In the genomic region with DNA sequence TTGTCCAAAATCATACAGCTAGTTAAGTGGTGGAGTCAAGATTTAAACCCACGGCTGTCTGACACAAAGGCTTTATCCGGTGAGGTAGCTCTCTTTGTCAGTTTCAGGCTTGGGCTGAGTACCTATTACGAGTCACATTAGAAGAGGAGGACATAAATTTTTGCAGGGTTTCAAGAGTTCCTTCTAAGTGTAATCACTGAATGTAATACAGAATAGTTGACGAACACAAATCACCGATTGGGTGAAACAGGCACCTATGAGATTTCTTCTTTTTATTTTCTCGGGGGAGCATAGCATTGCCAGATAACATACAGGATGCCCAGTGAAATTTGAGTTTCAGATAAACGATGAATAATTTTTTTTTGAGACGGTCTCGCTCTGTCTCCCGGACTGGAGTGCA, we compare ENCODE assay signal across 8 cellular contexts. TPM values are rescaled to one million over a fixed set of nuclear protein-coding genes. Genes with fewer than 3 reads are reported as not detected.
DNase-seq lines count a peak whose midpoint lies in the region; ATAC-seq and TF ChIP-seq lines count a peak whose summit lies in the region.

No MANE protein-coding gene starts in this region.

- 18 to 20% methylated on average over 10 of the region's 10 CpGs for WGBS in testis, 2 donors

- H3K36me3 Mint-ChIP-seq in activated CD4-positive, alpha-beta T cell treated with anti-CD3 and anti-CD28 coated beads for 36 hours (ENCODE audit: low read depth) = peaks cover 30% of the 10 kb centered on the region
- H3K36me3 Mint-ChIP-seq in activated CD4-positive, alpha-beta memory T cell treated with anti-CD3 and anti-CD28 coated beads, Interleukin-2, amount 10 ng/mL, durations not matched to agents 7 days and 5 days (ENCODE audit: low read depth) = peaks cover 19% of the 10 kb centered on the region

- peak overlapping the region; percentile 96 for H3K27ac Mint-ChIP-seq in activated CD4-positive, alpha-beta T cell treated with anti-CD3 and anti-CD28 coated beads for 36 hours
- H3K27ac Mint-ChIP-seq in activated CD4-positive, alpha-beta memory T cell treated with anti-CD3 and anti-CD28 coated beads, Interleukin-2, amount 10 ng/mL, durations not matched to agents 7 days and 5 days = peak overlapping the region; percentile 83

- H3K27me3 Mint-ChIP-seq in activated CD4-positive, alpha-beta T cell treated with anti-CD3 and anti-CD28 coated beads for 36 hours = no peaks in the 10 kb centered on the region
- no peaks in the 10 kb centered on the region for H3K27me3 Mint-ChIP-seq in activated CD4-positive, alpha-beta memory T cell treated with anti-CD3 and anti-CD28 coated beads, Interleukin-2, amount 10 ng/mL, durations not matched to agents 7 days and 5 days

- no peaks in the 10 kb centered on the region for H3K27me3 ChIP-seq in testis

- TF ChIP-seq CTCF in testis (IDR thresholded peaks at IDR 0.05) = no peak

- CTCF ChIA-PET in activated CD4-positive, alpha-beta T cell treated with anti-CD3 and anti-CD28 coated beads for 36 hours (lab: Charles Lee) = interaction anchor here (0.9 to 4.5 kb wide), 6 partner anchors 26 to 155 kb away, joined by 3 to 33 read pairs (median 4); a partner anchor contains a TSS
- CTCF ChIA-PET in activated CD4-positive, alpha-beta memory T cell treated with anti-CD3 and anti-CD28 coated beads, Interleukin-2, amount 10 ng/mL, durations not matched to agents 7 days and 5 days (lab: Charles Lee) = interaction anchor here (0.6 to 4.1 kb wide), 7 partner anchors 27 to 169 kb away, joined by 3 to 24 read pairs (median 4); no protein-coding TSS in a partner anchor

- peaks cover 12% of the 10 kb centered on the region for H3K4me1 ChIP-seq in testis

- no peaks in the 10 kb centered on the region for H3K36me3 ChIP-seq in testis (ENCODE audit: low read depth, missing control alignments)

- intact Hi-C loops in activated CD4-positive, alpha-beta T cell treated with anti-CD3 and anti-CD28 coated beads for 36 hours (cut with DNase I, micrococcal nuclease) = loop anchor here in 1 of 2 experiments (2.0 kb wide), 1 partner anchor 355 kb away; no protein-coding TSS in a partner anchor
- intact Hi-C loops in testis (cut with DNase I; ENCODE audit: low total_unique reads) = loop anchor here (10.0 kb wide), 1 partner anchor 51 kb away; no protein-coding TSS in a partner anchor

- no peaks in the 10 kb centered on the region for H3K9me3 ChIP-seq in iPS-18c (ENCODE audit: control insufficient read depth, insufficient read depth, low read length)
- no peaks in the 10 kb centered on the region for H3K9me3 ChIP-seq in testis

- TF ChIP-seq POLR2A in testis (IDR thresholded peaks at IDR 0.05) = no peak

- H3K4me3 ChIP-seq in iPS-18c (ENCODE audit: insufficient read depth, low read depth, low read length) (peak overlapping the region; percentile 81), testis (peak overlapping the region; percentile 88 to 99)

- ATAC-seq in activated CD4-positive, alpha-beta T cell treated with anti-CD3 and anti-CD28 coated beads for 36 hours = no peak
- ATAC-seq in HG02798 (IDR thresholded peaks at IDR 0.05; ENCODE audit: poor library complexity, unreplicated experiment) (no peak), left lobe of liver (no peak)

- peak overlapping the region; percentile 96 for H3K4me3 Mint-ChIP-seq in activated CD4-positive, alpha-beta T cell treated with anti-CD3 and anti-CD28 coated beads for 36 hours
- peak overlapping the region; percentile 87 for H3K4me3 Mint-ChIP-seq in activated CD4-positive, alpha-beta memory T cell treated with anti-CD3 and anti-CD28 coated beads, Interleukin-2, amount 10 ng/mL, durations not matched to agents 7 days and 5 days

- no peak for DNase-seq in activated CD4-positive, alpha-beta T cell treated with anti-CD3 and anti-CD28 coated beads for 36 hours
- DNase-seq in activated CD4-positive, alpha-beta T cell treated with anti-CD3 and anti-CD28 coated beads for 4 hours = no peak
- no peak for DNase-seq in activated CD4-positive, alpha-beta memory T cell treated with anti-CD3 and anti-CD28 coated beads, Interleukin-2, amount 10 ng/mL, durations not matched to agents 7 days and 5 days
- DNase-seq in testis (no peak), left lobe of liver (ENCODE audit: low spot score) (no peak), cerebellum (ENCODE audit: low spot score) (no peak)

- H3K4me1 Mint-ChIP-seq in activated CD4-positive, alpha-beta T cell treated with anti-CD3 and anti-CD28 coated beads for 36 hours = peaks cover 30% of the 10 kb centered on the region
- H3K4me1 Mint-ChIP-seq in activated CD4-positive, alpha-beta memory T cell treated with anti-CD3 and anti-CD28 coated beads, Interleukin-2, amount 10 ng/mL, durations not matched to agents 7 days and 5 days = peaks cover 29% of the 10 kb centered on the region

- no peaks in the 10 kb centered on the region for H3K9me3 Mint-ChIP-seq in activated CD4-positive, alpha-beta T cell treated with anti-CD3 and anti-CD28 coated beads for 36 hours (ENCODE audit: low read depth)
- H3K9me3 Mint-ChIP-seq in activated CD4-positive, alpha-beta memory T cell treated with anti-CD3 and anti-CD28 coated beads, Interleukin-2, amount 10 ng/mL, durations not matched to agents 7 days and 5 days = no peaks in the 10 kb centered on the region

- POLR2A ChIA-PET in activated CD4-positive, alpha-beta T cell treated with anti-CD3 and anti-CD28 coated beads for 36 hours (lab: Charles Lee) = interaction anchor here (1.2 to 2.2 kb wide), 6 partner anchors 22 to 99 kb away, joined by 4 to 17 read pairs (median 5); a partner anchor contains a TSS
- POLR2A ChIA-PET in activated CD4-positive, alpha-beta memory T cell treated with anti-CD3 and anti-CD28 coated beads, Interleukin-2, amount 10 ng/mL, durations not matched to agents 7 days and 5 days (lab: Charles Lee) = interaction anchor here (0.8 to 3.6 kb wide), 16 partner anchors 11 to 282 kb away, joined by 3 to 38 read pairs (median 5); a partner anchor contains a TSS

- H3K27ac ChIP-seq in testis = peak overlapping the region; percentile 80 to 82

RNA-seq across cellular contexts. Expression of a gene that starts 0.8 kb away (rescaled TPM):
- 100 to 1,000 TPM; 187 to 243 TPM for total RNA-seq in activated CD4-positive, alpha-beta T cell treated with anti-CD3 and anti-CD28 coated beads for 36 hours
- total RNA-seq in activated CD4-positive, alpha-beta memory T cell treated with anti-CD3 and anti-CD28 coated beads, Interleukin-2, amount 10 ng/mL, durations not matched to agents 7 days and 5 days = 100 to 1,000 TPM; 178 to 188 TPM
- total RNA-seq in testis (100 to 1,000 TPM; 164 to 196 TPM), left lobe of liver (80.6 TPM), cerebellum (64.4 TPM)
- 333 TPM for polyA plus RNA-seq in testis (ENCODE audit: insufficient read depth, low read depth, low replicate concordance)

RNA-seq across cellular contexts. Expression of a gene that starts 26.7 kb away (rescaled TPM):
- 10 to 100 TPM; 27.2 to 30.1 TPM for total RNA-seq in activated CD4-positive, alpha-beta T cell treated with anti-CD3 and anti-CD28 coated beads for 36 hours
- 10 to 100 TPM; 31.4 to 32.6 TPM for total RNA-seq in activated CD4-positive, alpha-beta memory T cell treated with anti-CD3 and anti-CD28 coated beads, Interleukin-2, amount 10 ng/mL, durations not matched to agents 7 days and 5 days
- total RNA-seq in testis (10 to 100 TPM; 39.9 to 58.2 TPM), left lobe of liver (13.6 TPM), cerebellum (10.9 TPM)
- 38.4 TPM for polyA plus RNA-seq in testis (ENCODE audit: insufficient read depth, low read depth, low replicate concordance)

RNA-seq across cellular contexts. Expression of a gene that starts 57.0 kb away (rescaled TPM):
- 10 to 100 TPM; 74.5 to 85.1 TPM for total RNA-seq in activated CD4-positive, alpha-beta T cell treated with anti-CD3 and anti-CD28 coated beads for 36 hours
- 10 to 100 TPM; 53.9 to 61.1 TPM for total RNA-seq in activated CD4-positive, alpha-beta memory T cell treated with anti-CD3 and anti-CD28 coated beads, Interleukin-2, amount 10 ng/mL, durations not matched to agents 7 days and 5 days
- total RNA-seq in testis (100 to 1,000 TPM; 168 to 234 TPM), left lobe of liver (12.0 TPM), cerebellum (83.5 TPM)
- polyA plus RNA-seq in testis (ENCODE audit: insufficient read depth, low read depth, low replicate concordance) = 94.1 TPM
